ENCODE assay signal across 8 cellular contexts in the genomic region with DNA sequence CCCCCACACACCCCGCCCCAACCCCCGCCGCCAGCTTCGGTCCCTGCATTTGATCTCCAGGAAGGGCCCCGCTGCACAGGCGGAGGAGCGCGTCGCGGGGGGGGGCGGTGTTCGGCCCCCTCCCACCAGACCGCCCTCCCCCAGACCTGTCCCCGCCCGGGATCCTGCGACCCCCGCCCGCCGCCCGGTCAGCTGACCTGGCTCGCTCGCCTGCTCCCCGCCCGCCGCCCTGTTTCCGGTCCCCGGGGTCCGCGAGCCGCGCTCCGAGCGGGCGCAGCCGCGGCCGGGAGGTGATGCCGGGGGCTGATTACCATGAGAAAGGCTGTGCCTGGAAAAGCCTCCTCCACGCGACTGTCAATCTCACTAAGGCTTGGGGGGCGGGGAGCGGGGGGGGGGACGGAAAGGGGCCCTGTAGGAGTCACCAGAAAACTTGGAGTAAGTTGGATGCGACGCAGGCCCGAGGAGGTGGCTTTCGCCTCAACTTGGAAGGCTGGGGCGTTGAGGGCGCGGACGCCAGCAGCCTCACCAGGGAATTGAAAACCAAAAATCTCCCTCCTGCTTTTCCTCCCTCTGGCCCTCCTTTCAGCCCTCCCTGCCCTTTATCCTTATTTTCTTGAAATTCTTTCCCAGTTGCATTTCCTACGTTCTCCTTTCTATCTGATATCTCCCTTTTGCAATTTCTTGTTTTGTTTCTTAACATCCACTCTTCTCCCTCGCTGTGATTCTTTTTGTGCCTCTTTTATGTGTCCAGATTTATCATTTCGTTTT. TPM values are rescaled to one million over a fixed set of nuclear protein-coding genes. Genes with fewer than 3 reads are reported as not detected.
DNase-seq lines count a peak whose midpoint lies in the region; ATAC-seq and TF ChIP-seq lines count a peak whose summit lies in the region.

No MANE protein-coding gene starts in this region.

- H2AFZ ChIP-seq in trophoblast cell (ENCODE audit: insufficient read depth, low read length, poor library complexity): no peak overlapping the region

- peak; percentile 57 for DNase-seq in CD14-positive monocyte (ENCODE audit: low spot score)
- peak; percentile 38 to 53 for DNase-seq in Kasumi-1 (lab: John Stamatoyannopoulos, UW)
- DNase-seq in activated naive CD4-positive, alpha-beta T cell treated with anti-CD3 and anti-CD28 coated beads, Interleukin-2, amount 50 U/mL, for 72 hours (ENCODE audit: low spot score in 2 of 2): no peak
- peak; percentile 82 for DNase-seq in cardiac septum (ENCODE audit: low spot score)
- no peak for DNase-seq in trophoblast cell

- peak; percentile 36 to 48 for ATAC-seq in activated naive CD4-positive, alpha-beta T cell treated with anti-CD3 and anti-CD28 coated beads, Interleukin-2, amount 50 U/mL, for 72 hours
- ATAC-seq in HG03280 (IDR thresholded peaks at IDR 0.05; ENCODE audit: unreplicated experiment) (no peak), GM21381 (IDR thresholded peaks at IDR 0.05; ENCODE audit: unreplicated experiment) (no peak), HG03571 (IDR thresholded peaks at IDR 0.05; ENCODE audit: unreplicated experiment) (no peak)

- H3K27me3 ChIP-seq in trophoblast cell (ENCODE audit: insufficient read depth, low read length): peaks cover 17% of the 10 kb centered on the region

- no peak overlapping the region for H3K23ac ChIP-seq in trophoblast cell (ENCODE audit: low read length)

- H2BK120ac ChIP-seq in trophoblast cell (ENCODE audit: insufficient read depth, low read length, poor library complexity): peak overlapping the region; percentile 77

- H3K4me3 Mint-ChIP-seq in CD14-positive monocyte: peak overlapping the region; percentile 92 to 95

- no peaks in the 10 kb centered on the region for H3K36me3 Mint-ChIP-seq in CD14-positive monocyte
- peaks cover 0 to 5% of the 10 kb centered on the region in 2 donors for H3K36me3 Mint-ChIP-seq in activated naive CD4-positive, alpha-beta T cell treated with anti-CD3 and anti-CD28 coated beads, Interleukin-2, amount 50 U/mL, for 72 hours

- intact Hi-C loops in CD14-positive monocyte (cut with micrococcal nuclease) (loop anchor here (5.0 to 10.0 kb wide), 5 partner anchors 83 to 1230 kb away; no protein-coding TSS in a partner anchor), cardiac septum (cut with DNase I) (loop anchor here (5.0 to 10.0 kb wide), 4 partner anchors 308 to 570 kb away; no protein-coding TSS in a partner anchor)

- H3K27me3 Mint-ChIP-seq in CD14-positive monocyte (ENCODE audit: low read depth in 3 of 3): peaks cover 0 to 2% (median 0%) of the 10 kb centered on the region in 3 donors

- peak overlapping the region in 5 of 7 donors; percentile 94 to 100 (median 98) for H3K27ac Mint-ChIP-seq in CD14-positive monocyte
- no peak overlapping the region for H3K27ac Mint-ChIP-seq in activated naive CD4-positive, alpha-beta T cell treated with anti-CD3 and anti-CD28 coated beads, Interleukin-2, amount 50 U/mL, for 72 hours

- H3K4ac ChIP-seq in trophoblast cell (ENCODE audit: low read depth, low read length): no peak overlapping the region

- peak overlapping the region; percentile 43 for H4K8ac ChIP-seq in trophoblast cell (ENCODE audit: low read depth, low read length)

- no peak overlapping the region for H3K14ac ChIP-seq in trophoblast cell (ENCODE audit: low read length)

- no peak overlapping the region for H3K18ac ChIP-seq in trophoblast cell (ENCODE audit: low read length)

- peak overlapping the region; percentile 70 for H3K4me2 ChIP-seq in trophoblast cell (ENCODE audit: low read length)

- WGBS in trophoblast cell (ENCODE audit: extremely low coverage, insufficient coverage, insufficient read length): no CpG with 5 or more reads among the region's 54 CpGs

- H3K4me1 Mint-ChIP-seq in CD14-positive monocyte: peaks cover 37% of the 10 kb centered on the region

- no peak for TF ChIP-seq CTCF in CD14-positive monocyte (IDR thresholded peaks at IDR 0.05)

- peaks cover 0 to 2% of the 10 kb centered on the region in 2 experiments for H3K4me1 ChIP-seq in trophoblast cell (ENCODE audit: control insufficient read depth in 1 of 2, insufficient read depth in 2 of 2, low read length in 2 of 2)

- H3K4me3 ChIP-seq in trophoblast cell (ENCODE audit: low read depth, low read length): peak overlapping the region; percentile 63

- no peaks in the 10 kb centered on the region for H3K79me2 ChIP-seq in trophoblast cell (ENCODE audit: control insufficient read depth, insufficient read depth, low read length, poor library complexity)

- H3K9me3 ChIP-seq in trophoblast cell (ENCODE audit: insufficient read depth, low read depth, low read length): no peaks in the 10 kb centered on the region

- H2BK5ac ChIP-seq in trophoblast cell (ENCODE audit: low read depth, low read length, poor library complexity): no peak overlapping the region

- H2BK12ac ChIP-seq in trophoblast cell (ENCODE audit: low read length): no peak overlapping the region

- no peaks in the 10 kb centered on the region for H3K36me3 ChIP-seq in trophoblast cell (ENCODE audit: control insufficient read depth in 1 of 2, insufficient read depth in 2 of 2, low read length in 2 of 2)

- H3K79me1 ChIP-seq in trophoblast cell (ENCODE audit: low read length): peaks cover 1% of the 10 kb centered on the region

- H4K91ac ChIP-seq in trophoblast cell (ENCODE audit: low read depth, low read length): peak overlapping the region; percentile 13

- no peak overlapping the region for H3K9ac ChIP-seq in trophoblast cell (ENCODE audit: low read length)

- H3K9me3 Mint-ChIP-seq in CD14-positive monocyte: peaks cover 0 to 2% (median 0%) of the 10 kb centered on the region in 7 donors
- H3K9me3 Mint-ChIP-seq in activated naive CD4-positive, alpha-beta T cell treated with anti-CD3 and anti-CD28 coated beads, Interleukin-2, amount 50 U/mL, for 72 hours: no peaks in the 10 kb centered on the region

- no peak overlapping the region for H2AK5ac ChIP-seq in trophoblast cell (ENCODE audit: low read length)

- H4K12ac ChIP-seq in trophoblast cell (ENCODE audit: low read depth, low read length): no peak overlapping the region

- no peak overlapping the region for H3K27ac ChIP-seq in trophoblast cell (ENCODE audit: low read depth, low read length)

RNA-seq across cellular contexts. Expression of gene ZEB2, which starts 4.5 kb away (rescaled TPM):
- polyA plus RNA-seq in CD14-positive monocyte: 10 to 100 TPM; 76.8 to 93.8 TPM
- total RNA-seq in activated naive CD4-positive, alpha-beta T cell treated with anti-CD3 and anti-CD28 coated beads, Interleukin-2, amount 50 U/mL, for 72 hours: 1 to 10 TPM; 4.1 to 6.1 TPM
- 122 TPM for total RNA-seq in cardiac septum
- 4.0 and 4.4 TPM in 2 replicates for polyA plus RNA-seq in trophoblast cell (2013)

Comparison
In these comparisons a context has a peak if more than half of its experiments do, and no peak if none do; other contexts are left out.
1. DNase-seq: peak in CD14-positive monocyte (single experiment), Kasumi-1 (2 of 2) and cardiac septum (single experiment); none in activated naive CD4-positive, alpha-beta T cell treated with anti-CD3 and anti-CD28 coated beads, Interleukin-2, amount 50 U/mL, for 72 hours (0 of 2) and trophoblast cell (0 of 2).
2. H3K27ac Mint-ChIP-seq: peak in CD14-positive monocyte (5 of 7); none in activated naive CD4-positive, alpha-beta T cell treated with anti-CD3 and anti-CD28 coated beads, Interleukin-2, amount 50 U/mL, for 72 hours (0 of 2).
3. ATAC-seq: peak in activated naive CD4-positive, alpha-beta T cell treated with anti-CD3 and anti-CD28 coated beads, Interleukin-2, amount 50 U/mL, for 72 hours (2 of 2); none in HG03280 (single experiment), GM21381 (single experiment) and HG03571 (single experiment).
4. RNA of gene ZEB2, which starts 4.5 kb away (total RNA-seq): 122 TPM in cardiac septum (single experiment); 4.1 to 6.1 TPM in activated naive CD4-positive, alpha-beta T cell treated with anti-CD3 and anti-CD28 coated beads, Interleukin-2, amount 50 U/mL, for 72 hours; every median in the first group is over 10 times any median in the second.